In genomic region chr19:14595558-14595957, GRCh38 we compare ENCODE assay signal across 26 cellular contexts. TPM values are rescaled to one million over a fixed set of nuclear protein-coding genes. Genes with fewer than 3 reads are reported as not detected.
"Had no signal": no experiment of that assay in that cellular context is flagged by ENCODE, and none has a peak within 500 bp of the region (broad histone marks: within the 10 kb centered on the region; RNA-seq: fewer than 3 reads in every experiment).

No MANE protein-coding gene starts in this region.

- H3K27me3 Mint-ChIP-seq: activated CD4-positive, alpha-beta memory T cell treated with anti-CD3 and anti-CD28 coated beads, Interleukin-2, amount 10 ng/mL, durations not matched to agents 7 days and 5 days had no signal

- H3K4me1 ChIP-seq: Peyer's patch, SJCRH30 had no signal

- H3K4me3 Mint-ChIP-seq: activated CD4-positive, alpha-beta memory T cell treated with anti-CD3 and anti-CD28 coated beads, Interleukin-2, amount 10 ng/mL, durations not matched to agents 7 days and 5 days; activated CD4-positive, alpha-beta T cell treated with anti-CD3 and anti-CD28 coated beads for 36 hours; activated naive CD4-positive, alpha-beta T cell treated with anti-CD3 and anti-CD28 coated beads, Interleukin-2, amount 10 ng/mL, durations not matched to agents 7 days and 5 days; activated naive CD8-positive, alpha-beta T cell treated with anti-CD3 and anti-CD28 coated beads for 36 hours; activated T-cell treated with anti-CD3 and anti-CD28 coated beads, Interleukin-2, amount 50 U/mL, for 72 hours had no signal

- H3K27me3 ChIP-seq: Peyer's patch, SJCRH30 had no signal

- ATAC-seq: activated CD4-positive, alpha-beta T cell treated with anti-CD3 and anti-CD28 coated beads for 36 hours; activated T-cell treated with anti-CD3 and anti-CD28 coated beads, Interleukin-2, amount 50 U/mL, for 72 hours had no signal

- H3K4me3 ChIP-seq: Peyer's patch, SJCRH30 had no signal

- H3K9ac ChIP-seq: SK-N-SH had no signal

- H3K27ac Mint-ChIP-seq: activated CD4-positive, alpha-beta memory T cell treated with anti-CD3 and anti-CD28 coated beads, Interleukin-2, amount 10 ng/mL, durations not matched to agents 7 days and 5 days; activated CD4-positive, alpha-beta T cell treated with anti-CD3 and anti-CD28 coated beads for 36 hours; activated naive CD4-positive, alpha-beta T cell treated with anti-CD3 and anti-CD28 coated beads, Interleukin-2, amount 10 ng/mL, durations not matched to agents 7 days and 5 days; activated naive CD8-positive, alpha-beta T cell treated with anti-CD3 and anti-CD28 coated beads for 36 hours; activated T-cell treated with anti-CD3 and anti-CD28 coated beads, Interleukin-2, amount 50 U/mL, for 72 hours; activated T-helper 2 cell treated with anti-CD3 and anti-CD28 coated beads, Interferon-gamma antibody, Interleukin-2, Interleukin-4, amounts not matched to agents 10 μg/mL and 5 μg/mL and 100 μg/mL, durations not matched to agents 14 hours and 24 hours and 36 hours had no signal

- H3K27ac ChIP-seq: Peyer's patch, RWPE1, SJCRH30, VCaP had no signal

- H3K4me2 ChIP-seq: SK-N-SH had no signal

- DNase-seq: activated CD4-positive, alpha-beta memory T cell treated with anti-CD3 and anti-CD28 coated beads, Interleukin-2, amount 10 ng/mL, durations not matched to agents 7 days and 5 days; activated CD4-positive, alpha-beta T cell treated with anti-CD3 and anti-CD28 coated beads for 36 hours; activated CD4-positive, alpha-beta T cell treated with anti-CD3 and anti-CD28 coated beads, Interleukin-2, amount 50 U/mL, for 1 hour; activated gamma-delta T cell treated with Interleukin-2 at 50 U/mL for 16 hours; activated naive CD4-positive, alpha-beta T cell treated with anti-CD3 and anti-CD28 coated beads, Interleukin-2, amount 10 ng/mL, durations not matched to agents 7 days and 5 days; activated naive CD8-positive, alpha-beta T cell treated with anti-CD3 and anti-CD28 coated beads for 36 hours; activated T-cell treated with anti-CD3 and anti-CD28 coated beads, Interleukin-2, amount 50 U/mL, for 72 hours; anterior cingulate cortex; caudate nucleus; MM.1S; NCI-H1105; NCI-H1436; NCI-H1694 treated with DMSO at 0.1 percent for 48 hours; NCI-H2081; NCI-H446; NCI-H524; Peyer's patch; Right ventricle myocardium superior; SJCRH30; SK-N-SH; T-helper 1 cell had no signal

- H3K4me1 Mint-ChIP-seq: activated CD4-positive, alpha-beta memory T cell treated with anti-CD3 and anti-CD28 coated beads, Interleukin-2, amount 10 ng/mL, durations not matched to agents 7 days and 5 days; activated CD4-positive, alpha-beta T cell treated with anti-CD3 and anti-CD28 coated beads for 36 hours; activated naive CD4-positive, alpha-beta T cell treated with anti-CD3 and anti-CD28 coated beads, Interleukin-2, amount 10 ng/mL, durations not matched to agents 7 days and 5 days; activated naive CD8-positive, alpha-beta T cell treated with anti-CD3 and anti-CD28 coated beads for 36 hours had no signal

- H3K36me3 ChIP-seq: Peyer's patch, SJCRH30 had no signal

- H3K9me3 ChIP-seq: Peyer's patch, SK-N-SH had no signal

RNA-seq across cellular contexts. Expression of gene CLEC17A, which starts 12.7 kb away (rescaled TPM):
- total RNA-seq: activated CD4-positive, alpha-beta memory T cell treated with anti-CD3 and anti-CD28 coated beads, Interleukin-2, amount 10 ng/mL, durations not matched to agents 7 days and 5 days; cerebellum; Right ventricle myocardium superior; T-helper 2 cell treated with Interferon-gamma antibody and Interleukin-4, amounts not matched to agents 100 ng/mL and 5 ng/mL, for 36 hours had no signal
- polyA plus RNA-seq: SK-N-SH had no signal
